In genomic region chr5:73664796-73665195, GRCh38 we compare ENCODE assay signal across 32 cellular contexts. TPM values are rescaled to one million over a fixed set of nuclear protein-coding genes. Genes with fewer than 3 reads are reported as not detected.
"Had no signal": no experiment of that assay in that cellular context is flagged by ENCODE, and none has a peak within 500 bp of the region (broad histone marks: within the 10 kb centered on the region; RNA-seq: fewer than 3 reads in every experiment).

No MANE protein-coding gene starts in this region.

- H3K9me3 ChIP-seq: ascending aorta had no signal

- H3K36me3 ChIP-seq: ascending aorta, cardiac muscle cell, WERI-Rb-1 had no signal

- DNase-seq: activated CD4-positive, alpha-beta memory T cell treated with anti-CD3 and anti-CD28 coated beads, Interleukin-2, amount 10 ng/mL, durations not matched to agents 7 days and 5 days; activated CD4-positive, alpha-beta T cell treated with anti-CD3 and anti-CD28 coated beads for 1 hour; activated CD4-positive, alpha-beta T cell treated with anti-CD3 and anti-CD28 coated beads for 36 hours; activated CD4-positive, alpha-beta T cell treated with anti-CD3 and anti-CD28 coated beads for 48 hours; activated CD4-positive, alpha-beta T cell treated with anti-CD3 and anti-CD28 coated beads, Interleukin-2, amount 10 ng/mL, durations not matched to agents 7 days and 5 days; activated CD4-positive, alpha-beta T cell treated with anti-CD3 and anti-CD28 coated beads, Interleukin-2, amount 50 U/mL, for 48 hours; activated CD4-positive, CD25-positive, alpha-beta regulatory T cell; activated CD8-positive, alpha-beta memory T cell treated with anti-CD3 and anti-CD28 coated beads for 24 hours; activated CD8-positive, alpha-beta memory T cell treated with anti-CD3 and anti-CD28 coated beads, Interleukin-2, amount 10 ng/mL, durations not matched to agents 7 days and 5 days; activated CD8-positive, alpha-beta memory T cell treated with anti-CD3 and anti-CD28 coated beads, Interleukin-2, amount 50 U/mL, for 48 hours; activated CD8-positive, alpha-beta T cell treated with anti-CD3 and anti-CD28 coated beads, Interleukin-2, amount 10 ng/mL, durations not matched to agents 7 days and 5 days; activated effector memory CD4-positive, alpha-beta T cell treated with Interleukin-2 at 50 U/mL for 16 hours; activated gamma-delta T cell; activated naive CD4-positive, alpha-beta T cell treated with anti-CD3 and anti-CD28 coated beads, Interleukin-2, amount 10 ng/mL, durations not matched to agents 7 days and 5 days; activated naive CD4-positive, alpha-beta T cell treated with Interleukin-2 at 50 U/mL for 16 hours; activated naive CD8-positive, alpha-beta T cell treated with anti-CD3 and anti-CD28 coated beads, Interleukin-2, amount 10 ng/mL, durations not matched to agents 7 days and 5 days; activated naive CD8-positive, alpha-beta T cell treated with anti-CD3 and anti-CD28 coated beads, Interleukin-2, amount 50 U/mL, for 24 hours; activated T-cell treated with anti-CD3 and anti-CD28 coated beads, Interleukin-2, amount 50 U/mL, for 24 hours; activated T-cell treated with anti-CD3 and anti-CD28 coated beads, Interleukin-2, amount 50 U/mL, for 48 hours; amygdala; anterior cingulate cortex; central memory CD4-positive, alpha-beta T cell; T-helper 1 cell; T-helper 2 cell; T-helper 9 cell; WERI-Rb-1 had no signal

- H3K27me3 ChIP-seq: ascending aorta had no signal

- ATAC-seq: activated CD4-positive, alpha-beta T cell treated with anti-CD3 and anti-CD28 coated beads for 36 hours; activated CD4-positive, CD25-positive, alpha-beta regulatory T cell treated with anti-CD3 and anti-CD28 coated beads, Interleukin-2, amount 50 U/mL, for 24 hours; activated CD8-positive, alpha-beta memory T cell treated with anti-CD3 and anti-CD28 coated beads, Interleukin-2, amount 10 ng/mL, durations not matched to agents 7 days and 5 days; activated CD8-positive, alpha-beta T cell treated with anti-CD3 and anti-CD28 coated beads, Interleukin-2, amount 10 ng/mL, durations not matched to agents 7 days and 5 days; activated naive CD8-positive, alpha-beta T cell treated with anti-CD3 and anti-CD28 coated beads, Interleukin-2, amount 50 U/mL, for 24 hours; WTC11 had no signal

- FAIRE-seq: bronchial epithelial cell, TTC549 had no signal

- H3K27ac ChIP-seq: ascending aorta, cardiac muscle cell, WERI-Rb-1 had no signal

- H3K4me3 ChIP-seq: ascending aorta, cardiac muscle cell had no signal

RNA-seq across cellular contexts. Expression of gene ARHGEF28, which starts 38.8 kb away (rescaled TPM):
- total RNA-seq: activated CD4-positive, alpha-beta memory T cell treated with anti-CD3 and anti-CD28 coated beads, Interleukin-2, amount 10 ng/mL, durations not matched to agents 7 days and 5 days; activated CD4-positive, alpha-beta T cell treated with anti-CD3 and anti-CD28 coated beads, Interleukin-2, amount 10 ng/mL, durations not matched to agents 7 days and 5 days; activated CD8-positive, alpha-beta memory T cell treated with anti-CD3 and anti-CD28 coated beads, Interleukin-2, amount 10 ng/mL, durations not matched to agents 7 days and 5 days; activated CD8-positive, alpha-beta T cell treated with anti-CD3 and anti-CD28 coated beads, Interleukin-2, amount 10 ng/mL, durations not matched to agents 7 days and 5 days had no signal
- polyA plus RNA-seq: cardiac muscle cell had no signal
